Comparison of ENCODE assay signal across 1 cellular context in genomic region chr3:195549931-195550519, GRCh38.
TF ChIP-seq lines count a peak whose summit lies in the region.

No MANE protein-coding gene starts in this region.

TF ChIP-seq in GM12878, 131 proteins besides CTCF, POLR2A, EP300 and RAD21 (continued from another document and continues in another):
- no peak for TF ChIP-seq ZBTB11 (CRISPR knock-in tag; IDR thresholded peaks at IDR 0.05)
- TF ChIP-seq EZH2 (IDR thresholded peaks at IDR 0.05; ENCODE audit: borderline replicate concordance, control insufficient read depth, low read depth, low read length): no peak
- no peak for TF ChIP-seq BMI1 (IDR thresholded peaks at IDR 0.05; ENCODE audit: borderline replicate concordance)
- TF ChIP-seq, protein P1, sequence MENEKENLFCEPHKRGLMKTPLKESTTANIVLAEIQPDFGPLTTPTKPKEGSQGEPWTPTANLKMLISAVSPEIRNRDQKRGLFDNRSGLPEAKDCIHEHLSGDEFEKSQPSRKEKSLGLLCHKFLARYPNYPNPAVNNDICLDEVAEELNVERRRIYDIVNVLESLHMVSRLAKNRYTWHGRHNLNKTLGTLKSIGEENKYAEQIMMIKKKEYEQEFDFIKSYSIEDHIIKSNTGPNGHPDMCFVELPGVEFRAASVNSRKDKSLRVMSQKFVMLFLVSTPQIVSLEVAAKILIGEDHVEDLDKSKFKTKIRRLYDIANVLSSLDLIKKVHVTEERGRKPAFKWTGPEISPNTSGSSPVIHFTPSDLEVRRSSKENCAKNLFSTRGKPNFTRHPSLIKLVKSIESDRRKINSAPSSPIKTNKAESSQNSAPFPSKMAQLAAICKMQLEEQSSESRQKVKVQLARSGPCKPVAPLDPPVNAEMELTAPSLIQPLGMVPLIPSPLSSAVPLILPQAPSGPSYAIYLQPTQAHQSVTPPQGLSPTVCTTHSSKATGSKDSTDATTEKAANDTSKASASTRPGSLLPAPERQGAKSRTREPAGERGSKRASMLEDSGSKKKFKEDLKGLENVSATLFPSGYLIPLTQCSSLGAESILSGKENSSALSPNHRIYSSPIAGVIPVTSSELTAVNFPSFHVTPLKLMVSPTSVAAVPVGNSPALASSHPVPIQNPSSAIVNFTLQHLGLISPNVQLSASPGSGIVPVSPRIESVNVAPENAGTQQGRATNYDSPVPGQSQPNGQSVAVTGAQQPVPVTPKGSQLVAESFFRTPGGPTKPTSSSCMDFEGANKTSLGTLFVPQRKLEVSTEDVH (IDR thresholded peaks at IDR 0.05; ENCODE audit: low read depth, partially characterized antibody): no peak
- TF ChIP-seq, protein P2, sequence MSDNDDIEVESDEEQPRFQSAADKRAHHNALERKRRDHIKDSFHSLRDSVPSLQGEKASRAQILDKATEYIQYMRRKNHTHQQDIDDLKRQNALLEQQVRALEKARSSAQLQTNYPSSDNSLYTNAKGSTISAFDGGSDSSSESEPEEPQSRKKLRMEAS (IDR thresholded peaks at IDR 0.05; ENCODE audit: low read depth, low read length): peak; percentile 92
- TF ChIP-seq USF1 (IDR thresholded peaks at IDR 0.05; ENCODE audit: borderline replicate concordance, extremely low read length, insufficient read depth, low read depth, low read length): peak; percentile 83
- TF ChIP-seq TAF1 (IDR thresholded peaks at IDR 0.05; ENCODE audit: borderline replicate concordance, low read depth, low read length): no peak
- TF ChIP-seq TARDBP (IDR thresholded peaks at IDR 0.05; ENCODE audit: borderline replicate concordance): no peak
- TF ChIP-seq EGR1 (IDR thresholded peaks at IDR 0.05; ENCODE audit: borderline replicate concordance in 1 of 2, low read depth in 2 of 2, low read length in 2 of 2): no peak
- no peak for TF ChIP-seq HDAC6 (IDR thresholded peaks at IDR 0.05; ENCODE audit: unreplicated experiment)
- no peak for TF ChIP-seq POLR2AphosphoS2 (IDR thresholded peaks at IDR 0.05; ENCODE audit: low read depth, low read length)
- TF ChIP-seq, protein P3, sequence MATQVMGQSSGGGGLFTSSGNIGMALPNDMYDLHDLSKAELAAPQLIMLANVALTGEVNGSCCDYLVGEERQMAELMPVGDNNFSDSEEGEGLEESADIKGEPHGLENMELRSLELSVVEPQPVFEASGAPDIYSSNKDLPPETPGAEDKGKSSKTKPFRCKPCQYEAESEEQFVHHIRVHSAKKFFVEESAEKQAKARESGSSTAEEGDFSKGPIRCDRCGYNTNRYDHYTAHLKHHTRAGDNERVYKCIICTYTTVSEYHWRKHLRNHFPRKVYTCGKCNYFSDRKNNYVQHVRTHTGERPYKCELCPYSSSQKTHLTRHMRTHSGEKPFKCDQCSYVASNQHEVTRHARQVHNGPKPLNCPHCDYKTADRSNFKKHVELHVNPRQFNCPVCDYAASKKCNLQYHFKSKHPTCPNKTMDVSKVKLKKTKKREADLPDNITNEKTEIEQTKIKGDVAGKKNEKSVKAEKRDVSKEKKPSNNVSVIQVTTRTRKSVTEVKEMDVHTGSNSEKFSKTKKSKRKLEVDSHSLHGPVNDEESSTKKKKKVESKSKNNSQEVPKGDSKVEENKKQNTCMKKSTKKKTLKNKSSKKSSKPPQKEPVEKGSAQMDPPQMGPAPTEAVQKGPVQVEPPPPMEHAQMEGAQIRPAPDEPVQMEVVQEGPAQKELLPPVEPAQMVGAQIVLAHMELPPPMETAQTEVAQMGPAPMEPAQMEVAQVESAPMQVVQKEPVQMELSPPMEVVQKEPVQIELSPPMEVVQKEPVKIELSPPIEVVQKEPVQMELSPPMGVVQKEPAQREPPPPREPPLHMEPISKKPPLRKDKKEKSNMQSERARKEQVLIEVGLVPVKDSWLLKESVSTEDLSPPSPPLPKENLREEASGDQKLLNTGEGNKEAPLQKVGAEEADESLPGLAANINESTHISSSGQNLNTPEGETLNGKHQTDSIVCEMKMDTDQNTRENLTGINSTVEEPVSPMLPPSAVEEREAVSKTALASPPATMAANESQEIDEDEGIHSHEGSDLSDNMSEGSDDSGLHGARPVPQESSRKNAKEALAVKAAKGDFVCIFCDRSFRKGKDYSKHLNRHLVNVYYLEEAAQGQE (IDR thresholded peaks at IDR 0.05; ENCODE audit: low read depth, low read length): no peak
- no peak for TF ChIP-seq ATF2 (IDR thresholded peaks at IDR 0.05; ENCODE audit: low read length)
- TF ChIP-seq TCF7 (IDR thresholded peaks at IDR 0.05; ENCODE audit: borderline replicate concordance): no peak
- 0 out of 2 replicates have a peak, but pooled peaks have one; percentile 57 for TF ChIP-seq SIN3A (IDR thresholded peaks at IDR 0.05; ENCODE audit: low read depth, low read length)
- TF ChIP-seq GABPA (IDR thresholded peaks at IDR 0.05; ENCODE audit: low read depth): no peak
- no peak for TF ChIP-seq CREM (IDR thresholded peaks at IDR 0.05; ENCODE audit: low read depth)
- no peak for TF ChIP-seq CBX5 (IDR thresholded peaks at IDR 0.05; ENCODE audit: low read depth)
- TF ChIP-seq BACH1 (IDR thresholded peaks at IDR 0.05; ENCODE audit: borderline replicate concordance): peak; percentile 32; the same call in 1 of the 2 replicates
- peak; percentile 43; the same call in 1 of the 2 replicates for TF ChIP-seq ATF3 (IDR thresholded peaks at IDR 0.05; ENCODE audit: borderline replicate concordance, extremely low read depth, low read depth, low read length)
- TF ChIP-seq ZSCAN29 (IDR thresholded peaks at IDR 0.05): no peak
- TF ChIP-seq PRDM15 (CRISPR knock-in tag; IDR thresholded peaks at IDR 0.05): no peak
- no peak for TF ChIP-seq SREBF1 (IDR thresholded peaks at IDR 0.05; ENCODE audit: low read length)
- TF ChIP-seq MXI1 (IDR thresholded peaks at IDR 0.05; ENCODE audit: low read depth, low read length): peak; percentile 85
- TF ChIP-seq STAT3 (IDR thresholded peaks at IDR 0.05; ENCODE audit: low read depth, low read length): no peak
- TF ChIP-seq, protein P4, sequence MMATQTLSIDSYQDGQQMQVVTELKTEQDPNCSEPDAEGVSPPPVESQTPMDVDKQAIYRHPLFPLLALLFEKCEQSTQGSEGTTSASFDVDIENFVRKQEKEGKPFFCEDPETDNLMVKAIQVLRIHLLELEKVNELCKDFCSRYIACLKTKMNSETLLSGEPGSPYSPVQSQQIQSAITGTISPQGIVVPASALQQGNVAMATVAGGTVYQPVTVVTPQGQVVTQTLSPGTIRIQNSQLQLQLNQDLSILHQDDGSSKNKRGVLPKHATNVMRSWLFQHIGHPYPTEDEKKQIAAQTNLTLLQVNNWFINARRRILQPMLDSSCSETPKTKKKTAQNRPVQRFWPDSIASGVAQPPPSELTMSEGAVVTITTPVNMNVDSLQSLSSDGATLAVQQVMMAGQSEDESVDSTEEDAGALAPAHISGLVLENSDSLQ (IDR thresholded peaks at IDR 0.05): no peak
- no peak for TF ChIP-seq KDM1A (IDR thresholded peaks at IDR 0.05; ENCODE audit: borderline replicate concordance)
- no peak for TF ChIP-seq CHD4 (IDR thresholded peaks at IDR 0.05)
- TF ChIP-seq, protein P5, sequence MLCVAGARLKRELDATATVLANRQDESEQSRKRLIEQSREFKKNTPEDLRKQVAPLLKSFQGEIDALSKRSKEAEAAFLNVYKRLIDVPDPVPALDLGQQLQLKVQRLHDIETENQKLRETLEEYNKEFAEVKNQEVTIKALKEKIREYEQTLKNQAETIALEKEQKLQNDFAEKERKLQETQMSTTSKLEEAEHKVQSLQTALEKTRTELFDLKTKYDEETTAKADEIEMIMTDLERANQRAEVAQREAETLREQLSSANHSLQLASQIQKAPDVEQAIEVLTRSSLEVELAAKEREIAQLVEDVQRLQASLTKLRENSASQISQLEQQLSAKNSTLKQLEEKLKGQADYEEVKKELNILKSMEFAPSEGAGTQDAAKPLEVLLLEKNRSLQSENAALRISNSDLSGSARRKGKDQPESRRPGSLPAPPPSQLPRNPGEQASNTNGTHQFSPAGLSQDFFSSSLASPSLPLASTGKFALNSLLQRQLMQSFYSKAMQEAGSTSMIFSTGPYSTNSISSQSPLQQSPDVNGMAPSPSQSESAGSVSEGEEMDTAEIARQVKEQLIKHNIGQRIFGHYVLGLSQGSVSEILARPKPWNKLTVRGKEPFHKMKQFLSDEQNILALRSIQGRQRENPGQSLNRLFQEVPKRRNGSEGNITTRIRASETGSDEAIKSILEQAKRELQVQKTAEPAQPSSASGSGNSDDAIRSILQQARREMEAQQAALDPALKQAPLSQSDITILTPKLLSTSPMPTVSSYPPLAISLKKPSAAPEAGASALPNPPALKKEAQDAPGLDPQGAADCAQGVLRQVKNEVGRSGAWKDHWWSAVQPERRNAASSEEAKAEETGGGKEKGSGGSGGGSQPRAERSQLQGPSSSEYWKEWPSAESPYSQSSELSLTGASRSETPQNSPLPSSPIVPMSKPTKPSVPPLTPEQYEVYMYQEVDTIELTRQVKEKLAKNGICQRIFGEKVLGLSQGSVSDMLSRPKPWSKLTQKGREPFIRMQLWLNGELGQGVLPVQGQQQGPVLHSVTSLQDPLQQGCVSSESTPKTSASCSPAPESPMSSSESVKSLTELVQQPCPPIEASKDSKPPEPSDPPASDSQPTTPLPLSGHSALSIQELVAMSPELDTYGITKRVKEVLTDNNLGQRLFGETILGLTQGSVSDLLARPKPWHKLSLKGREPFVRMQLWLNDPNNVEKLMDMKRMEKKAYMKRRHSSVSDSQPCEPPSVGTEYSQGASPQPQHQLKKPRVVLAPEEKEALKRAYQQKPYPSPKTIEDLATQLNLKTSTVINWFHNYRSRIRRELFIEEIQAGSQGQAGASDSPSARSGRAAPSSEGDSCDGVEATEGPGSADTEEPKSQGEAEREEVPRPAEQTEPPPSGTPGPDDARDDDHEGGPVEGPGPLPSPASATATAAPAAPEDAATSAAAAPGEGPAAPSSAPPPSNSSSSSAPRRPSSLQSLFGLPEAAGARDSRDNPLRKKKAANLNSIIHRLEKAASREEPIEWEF (IDR thresholded peaks at IDR 0.05; ENCODE audit: insufficient replicate concordance, low read depth, low read length): peak; percentile 52
- TF ChIP-seq TBL1XR1 (IDR thresholded peaks at IDR 0.05; ENCODE audit: low read depth, low read length): no peak
- no peak for TF ChIP-seq SMARCA5 (IDR thresholded peaks at IDR 0.05)
- TF ChIP-seq CBX3 (IDR thresholded peaks at IDR 0.05; ENCODE audit: borderline replicate concordance, low read depth): no peak
- no peak for TF ChIP-seq STAT1 (conservative IDR thresholded peaks at IDR 0.05)
- TF ChIP-seq IKZF1 (conservative IDR thresholded peaks at IDR 0.05): peak; percentile 23; the same call in 1 of the 2 replicates
- no peak for TF ChIP-seq SMC3 (IDR thresholded peaks at IDR 0.05; ENCODE audit: borderline replicate concordance, low read length)
